Comparison of ENCODE assay signal across 23 cellular contexts in genomic region chr2:240199133-240199870, GRCh38. TPM values are rescaled to one million over a fixed set of nuclear protein-coding genes. Genes with fewer than 3 reads are reported as not detected.
"Had no signal": no experiment of that assay in that cellular context is flagged by ENCODE, and none has a peak within 500 bp of the region (broad histone marks: within the 10 kb centered on the region; RNA-seq: fewer than 3 reads in every experiment).

No MANE protein-coding gene starts in this region.

- H3K9ac ChIP-seq: parathyroid adenoma had no signal

- H3K79me2 ChIP-seq: parathyroid adenoma had no signal

- H3K27ac ChIP-seq: ascending aorta, esophagus squamous epithelium, heart right ventricle, neutrophil, parathyroid adenoma had no signal

- H3K4me1 Mint-ChIP-seq: activated CD4-positive, alpha-beta memory T cell treated with anti-CD3 and anti-CD28 coated beads, Interleukin-2, amount 10 ng/mL, durations not matched to agents 7 days and 5 days had no signal

- ATAC-seq: heart right ventricle; naive thymus-derived CD8-positive, alpha-beta T cell; WTC11 had no signal

- H3K4me3 ChIP-seq: ascending aorta, esophagus squamous epithelium, heart right ventricle, transverse colon had no signal

- H3K27ac Mint-ChIP-seq: activated CD4-positive, alpha-beta memory T cell treated with anti-CD3 and anti-CD28 coated beads, Interleukin-2, amount 10 ng/mL, durations not matched to agents 7 days and 5 days; activated T-cell treated with anti-CD3 and anti-CD28 coated beads, Interleukin-2, amount 50 U/mL, for 72 hours; naive thymus-derived CD8-positive, alpha-beta T cell; WTC11 had no signal

- H3K36me3 Mint-ChIP-seq: naive thymus-derived CD8-positive, alpha-beta T cell; WTC11 had no signal

- H3K4me1 ChIP-seq: ascending aorta, esophagus squamous epithelium, parathyroid adenoma, transverse colon had no signal

- DNase-seq: activated CD4-positive, alpha-beta memory T cell treated with anti-CD3 and anti-CD28 coated beads, Interleukin-2, amount 10 ng/mL, durations not matched to agents 7 days and 5 days; activated CD4-positive, alpha-beta T cell treated with anti-CD3 and anti-CD28 coated beads for 48 hours; activated effector memory CD4-positive, alpha-beta T cell treated with anti-CD3 and anti-CD28 coated beads, Interleukin-2, amount 50 U/mL, for 16 hours; activated naive CD4-positive, alpha-beta T cell treated with anti-CD3 and anti-CD28 coated beads, Interleukin-2, amount 50 U/mL, for 16 hours; activated T-cell treated with anti-CD3 and anti-CD28 coated beads, Interleukin-2, amount 50 U/mL, for 72 hours; effector CD8-positive, alpha-beta T cell; esophagus squamous epithelium; heart right ventricle; kidney glomerular epithelial cell; mesenchymal stem cell; naive thymus-derived CD8-positive, alpha-beta T cell; stimulated activated CD4-positive, alpha-beta T cell treated with anti-CD3 and anti-CD28 coated beads, Interleukin-1b, Interleukin-23, amount 100 ng/mL, for 48 hours; stimulated activated CD8-positive, alpha-beta memory T cell treated with anti-CD3 and anti-CD28 coated beads, Interleukin-4, amount 100 ng/mL, for 48 hours; stimulated activated naive CD4-positive, alpha-beta T cell; SW 1271; transverse colon had no signal

- H2AFZ ChIP-seq: parathyroid adenoma had no signal

- H3K4me3 Mint-ChIP-seq: activated CD4-positive, alpha-beta memory T cell treated with anti-CD3 and anti-CD28 coated beads, Interleukin-2, amount 10 ng/mL, durations not matched to agents 7 days and 5 days; activated T-cell treated with anti-CD3 and anti-CD28 coated beads, Interleukin-2, amount 50 U/mL, for 72 hours; naive thymus-derived CD8-positive, alpha-beta T cell; WTC11 had no signal

- H3K36me3 ChIP-seq: ascending aorta, esophagus squamous epithelium, heart right ventricle, neutrophil, transverse colon had no signal

- H3K9me3 ChIP-seq: ascending aorta, esophagus squamous epithelium, heart right ventricle, neutrophil, transverse colon had no signal

- H3K9me3 Mint-ChIP-seq: activated CD4-positive, alpha-beta memory T cell treated with anti-CD3 and anti-CD28 coated beads, Interleukin-2, amount 10 ng/mL, durations not matched to agents 7 days and 5 days; activated T-cell treated with anti-CD3 and anti-CD28 coated beads, Interleukin-2, amount 50 U/mL, for 72 hours; WTC11 had no signal

- H3K27me3 ChIP-seq: ascending aorta, transverse colon had no signal

RNA-seq across cellular contexts. Expression of gene OTOS, which starts 58.8 kb away (rescaled TPM):
- total RNA-seq: activated CD4-positive, alpha-beta memory T cell treated with anti-CD3 and anti-CD28 coated beads, Interleukin-2, amount 10 ng/mL, durations not matched to agents 7 days and 5 days; activated T-cell treated with anti-CD3 and anti-CD28 coated beads, Interleukin-2, amount 50 U/mL, for 72 hours; ascending aorta; esophagus squamous epithelium; heart right ventricle; liver; mucosa of gallbladder; naive thymus-derived CD8-positive, alpha-beta T cell; subcutaneous adipose tissue; transverse colon; WTC11 had no signal
